9 cellular contexts compared by ENCODE assay signal in the genomic region with DNA sequence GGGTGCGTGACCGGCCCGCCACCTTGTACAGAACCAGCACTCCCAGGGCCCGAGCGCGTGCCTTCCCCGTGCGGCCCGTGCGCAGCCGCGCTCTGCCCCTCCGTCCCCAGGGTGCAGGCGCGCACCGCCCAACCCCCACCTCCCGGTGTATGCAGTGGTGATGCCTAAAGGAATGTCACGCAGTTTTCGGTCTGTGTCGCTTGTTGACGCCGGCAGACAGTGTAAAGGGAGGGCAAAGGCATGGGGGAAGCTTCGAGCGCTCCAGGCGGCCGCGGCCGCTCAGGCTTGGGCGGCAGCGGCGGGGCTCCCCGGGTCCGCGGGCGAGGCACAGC. TPM values are rescaled to one million over a fixed set of nuclear protein-coding genes. Genes with fewer than 3 reads are reported as not detected.
A peak's percentile ranks its signal among the peaks of the same experiment; 100 is the strongest.
DNase-seq lines count a peak whose midpoint lies in the region; ATAC-seq and TF ChIP-seq lines count a peak whose summit lies in the region.
"Had no signal": no experiment of that assay in that cellular context is flagged by ENCODE, and none has a peak within 500 bp of the region (broad histone marks: within the 10 kb centered on the region; RNA-seq: fewer than 3 reads in every experiment).

No MANE protein-coding gene starts in this region.

- H3K27ac Mint-ChIP-seq in CD8-positive, alpha-beta memory T cell, result no peak overlapping the region

- TF ChIP-seq RAD21 in Ishikawa (IDR thresholded peaks at IDR 0.05; ENCODE audit: low read depth) (no peak), neural cell (conservative IDR thresholded peaks at IDR 0.05) (no peak)

- no peak for ATAC-seq in GM19324 (IDR thresholded peaks at IDR 0.05; ENCODE audit: low FRiP score, unreplicated experiment)
- ATAC-seq in HG02981 (IDR thresholded peaks at IDR 0.05; ENCODE audit: unreplicated experiment), result no peak
- no peak for ATAC-seq in HG03520 (IDR thresholded peaks at IDR 0.05; ENCODE audit: unreplicated experiment)

- no peaks in the 10 kb centered on the region for H3K36me3 ChIP-seq in CD8-positive, alpha-beta memory T cell (ENCODE audit: insufficient read depth, low read length)
- H3K36me3 ChIP-seq in neural cell (ENCODE audit: insufficient read depth, low read length), result no peaks in the 10 kb centered on the region

- H2AFZ ChIP-seq in neural cell (ENCODE audit: low read depth, low read length), result no peak overlapping the region

- no peaks in the 10 kb centered on the region for H3F3A ChIP-seq in neural cell (ENCODE audit: insufficient read depth, low read length, poor library complexity, severe bottlenecking)

- no peak overlapping the region for H3K27ac ChIP-seq in CD8-positive, alpha-beta memory T cell (ENCODE audit: low read depth, low read length)
- peak overlapping the region; percentile 71 for H3K27ac ChIP-seq in neural cell (ENCODE audit: low read length)

- no peak overlapping the region for H3K4me2 ChIP-seq in neural cell (ENCODE audit: low read length)

- no peaks in the 10 kb centered on the region for H3K4me1 ChIP-seq in CD8-positive, alpha-beta memory T cell (ENCODE audit: insufficient read depth, low read length)

- H3K9me2 ChIP-seq in neural cell (ENCODE audit: insufficient read depth, low read length), result no peaks in the 10 kb centered on the region

- no peak for TF ChIP-seq EP300 in Ishikawa (IDR thresholded peaks at IDR 0.05; ENCODE audit: borderline replicate concordance)
- TF ChIP-seq EP300 in neural cell (conservative IDR thresholded peaks at IDR 0.05; ENCODE audit: poor library complexity, severe bottlenecking), result no peak

- peaks cover 32% of the 10 kb centered on the region for H3K27me3 ChIP-seq in CD8-positive, alpha-beta memory T cell (ENCODE audit: insufficient read depth, low read length, poor library complexity, severe bottlenecking)
- H3K27me3 ChIP-seq in neural cell (ENCODE audit: insufficient read depth, low read depth, low read length), result peaks cover 47% of the 10 kb centered on the region

- no peaks in the 10 kb centered on the region for H3K36me3 Mint-ChIP-seq in CD8-positive, alpha-beta memory T cell

- no peak overlapping the region for H3K4me3 ChIP-seq in CD8-positive, alpha-beta memory T cell (ENCODE audit: low read length)
- H3K4me3 ChIP-seq in neural cell (ENCODE audit: low read length), result peak overlapping the region; percentile 78

- peaks cover 0 to 12% (median 0%) of the 10 kb centered on the region in 3 donors for H3K4me1 Mint-ChIP-seq in CD8-positive, alpha-beta memory T cell

- CTCF ChIA-PET in CD8-positive, alpha-beta memory T cell (lab: Charles Lee), result no interaction called here

- no peaks in the 10 kb centered on the region for H3K79me2 ChIP-seq in neural cell (replicated peaks; ENCODE audit: insufficient read depth, low read length)

- DNase-seq in CD8-positive, alpha-beta memory T cell, result no peak
- DNase-seq in dermis blood vessel endothelial cell (peak; percentile 9), epidermal melanocyte (ENCODE audit: insufficient read length, low spot score) (no peak)

- no peak for TF ChIP-seq CTCF in neural cell (IDR thresholded peaks at IDR 0.05; ENCODE audit: poor library complexity, severe bottlenecking)

- peak overlapping the region; percentile 82 for H3K9ac ChIP-seq in neural cell (ENCODE audit: low read length)

- peaks cover 17 to 25% of the 10 kb centered on the region in 2 donors for H3K27me3 Mint-ChIP-seq in CD8-positive, alpha-beta memory T cell

- H3K9me3 ChIP-seq in CD8-positive, alpha-beta memory T cell (ENCODE audit: low read length), result no peaks in the 10 kb centered on the region
- H3K9me3 ChIP-seq in neural cell (ENCODE audit: low read length), result no peaks in the 10 kb centered on the region

- no peaks in the 10 kb centered on the region for H4K20me1 ChIP-seq in neural cell (ENCODE audit: insufficient read depth)

- POLR2A ChIA-PET in CD8-positive, alpha-beta memory T cell (lab: Charles Lee), result no interaction called here

- H3K9me3 Mint-ChIP-seq in CD8-positive, alpha-beta memory T cell, result peaks cover 0 to 1% (median 0%) of the 10 kb centered on the region in 5 donors

- peak overlapping the region in 4 of 7 donors; percentile 24 to 78 (median 44) for H3K4me3 Mint-ChIP-seq in CD8-positive, alpha-beta memory T cell

TF ChIP-seq in Ishikawa, 13 proteins besides CTCF, POLR2A, EP300 and RAD21 (continues in another document):
- TF ChIP-seq, protein P1, sequence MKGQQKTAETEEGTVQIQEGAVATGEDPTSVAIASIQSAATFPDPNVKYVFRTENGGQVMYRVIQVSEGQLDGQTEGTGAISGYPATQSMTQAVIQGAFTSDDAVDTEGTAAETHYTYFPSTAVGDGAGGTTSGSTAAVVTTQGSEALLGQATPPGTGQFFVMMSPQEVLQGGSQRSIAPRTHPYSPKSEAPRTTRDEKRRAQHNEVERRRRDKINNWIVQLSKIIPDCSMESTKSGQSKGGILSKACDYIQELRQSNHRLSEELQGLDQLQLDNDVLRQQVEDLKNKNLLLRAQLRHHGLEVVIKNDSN (IDR thresholded peaks at IDR 0.05), result no peak
- no peak for TF ChIP-seq NFIC (IDR thresholded peaks at IDR 0.05)
- TF ChIP-seq, protein P2, sequence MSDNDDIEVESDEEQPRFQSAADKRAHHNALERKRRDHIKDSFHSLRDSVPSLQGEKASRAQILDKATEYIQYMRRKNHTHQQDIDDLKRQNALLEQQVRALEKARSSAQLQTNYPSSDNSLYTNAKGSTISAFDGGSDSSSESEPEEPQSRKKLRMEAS (IDR thresholded peaks at IDR 0.05), result peak; percentile 64
- TF ChIP-seq CEBPB (IDR thresholded peaks at IDR 0.05), result no peak
- TF ChIP-seq TAF1 (IDR thresholded peaks at IDR 0.05; ENCODE audit: low read depth), result no peak
- no peak for TF ChIP-seq YY1 (IDR thresholded peaks at IDR 0.05; ENCODE audit: low read depth)
- no peak for TF ChIP-seq FOXM1 (IDR thresholded peaks at IDR 0.05; ENCODE audit: borderline replicate concordance, low read depth)
- no peak for TF ChIP-seq CREB1 (IDR thresholded peaks at IDR 0.05; ENCODE audit: low read depth)

TF ChIP-seq in neural cell, 6 proteins besides CTCF, POLR2A, EP300 and RAD21:
- no peak for TF ChIP-seq SMC3 (conservative IDR thresholded peaks at IDR 0.05; ENCODE audit: poor library complexity)
- TF ChIP-seq, protein P3, sequence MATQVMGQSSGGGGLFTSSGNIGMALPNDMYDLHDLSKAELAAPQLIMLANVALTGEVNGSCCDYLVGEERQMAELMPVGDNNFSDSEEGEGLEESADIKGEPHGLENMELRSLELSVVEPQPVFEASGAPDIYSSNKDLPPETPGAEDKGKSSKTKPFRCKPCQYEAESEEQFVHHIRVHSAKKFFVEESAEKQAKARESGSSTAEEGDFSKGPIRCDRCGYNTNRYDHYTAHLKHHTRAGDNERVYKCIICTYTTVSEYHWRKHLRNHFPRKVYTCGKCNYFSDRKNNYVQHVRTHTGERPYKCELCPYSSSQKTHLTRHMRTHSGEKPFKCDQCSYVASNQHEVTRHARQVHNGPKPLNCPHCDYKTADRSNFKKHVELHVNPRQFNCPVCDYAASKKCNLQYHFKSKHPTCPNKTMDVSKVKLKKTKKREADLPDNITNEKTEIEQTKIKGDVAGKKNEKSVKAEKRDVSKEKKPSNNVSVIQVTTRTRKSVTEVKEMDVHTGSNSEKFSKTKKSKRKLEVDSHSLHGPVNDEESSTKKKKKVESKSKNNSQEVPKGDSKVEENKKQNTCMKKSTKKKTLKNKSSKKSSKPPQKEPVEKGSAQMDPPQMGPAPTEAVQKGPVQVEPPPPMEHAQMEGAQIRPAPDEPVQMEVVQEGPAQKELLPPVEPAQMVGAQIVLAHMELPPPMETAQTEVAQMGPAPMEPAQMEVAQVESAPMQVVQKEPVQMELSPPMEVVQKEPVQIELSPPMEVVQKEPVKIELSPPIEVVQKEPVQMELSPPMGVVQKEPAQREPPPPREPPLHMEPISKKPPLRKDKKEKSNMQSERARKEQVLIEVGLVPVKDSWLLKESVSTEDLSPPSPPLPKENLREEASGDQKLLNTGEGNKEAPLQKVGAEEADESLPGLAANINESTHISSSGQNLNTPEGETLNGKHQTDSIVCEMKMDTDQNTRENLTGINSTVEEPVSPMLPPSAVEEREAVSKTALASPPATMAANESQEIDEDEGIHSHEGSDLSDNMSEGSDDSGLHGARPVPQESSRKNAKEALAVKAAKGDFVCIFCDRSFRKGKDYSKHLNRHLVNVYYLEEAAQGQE (IDR thresholded peaks at IDR 0.05; ENCODE audit: borderline replicate concordance), result no peak
- no peak for TF ChIP-seq TAF1 (IDR thresholded peaks at IDR 0.05; ENCODE audit: low read depth)
- no peak for TF ChIP-seq MXI1 (conservative IDR thresholded peaks at IDR 0.05; ENCODE audit: poor library complexity, severe bottlenecking)
- TF ChIP-seq POLR2AphosphoS5 (IDR thresholded peaks at IDR 0.05), result no peak
- no peak for TF ChIP-seq EZH2 (IDR thresholded peaks at IDR 0.05; ENCODE audit: borderline replicate concordance, insufficient read depth, low read length, poor library complexity, severe bottlenecking)

RNA-seq across cellular contexts. Expression of a gene that starts 1.3 kb away (rescaled TPM):
- not detected for total RNA-seq in CD8-positive, alpha-beta memory T cell
- polyA plus RNA-seq in CD8-positive, alpha-beta memory T cell, result not detected
- not detected in 2 replicates for total RNA-seq in dermis blood vessel endothelial cell
- polyA plus RNA-seq in neural cell, result 2.2 and 3.2 TPM in 2 replicates
- polyA minus RNA-seq in neural cell, result 3.7 and 3.9 TPM in 2 replicates
- total RNA-seq: glomerular endothelial cell had no signal

RNA-seq across cellular contexts. Expression of a gene that starts 3.3 kb away (rescaled TPM):
- total RNA-seq in CD8-positive, alpha-beta memory T cell, result not detected
- polyA plus RNA-seq in CD8-positive, alpha-beta memory T cell, result not detected
- not detected in 2 replicates for total RNA-seq in dermis blood vessel endothelial cell
- not detected in 2 replicates for polyA plus RNA-seq in neural cell
- polyA minus RNA-seq in neural cell, result not detected in 2 replicates
- total RNA-seq: glomerular endothelial cell had no signal

RNA-seq across cellular contexts. Expression of a gene that starts 19.8 kb away (rescaled TPM):
- 10 to 100 TPM; 50.2 to 57.0 TPM for total RNA-seq in CD8-positive, alpha-beta memory T cell
- 5.4 TPM for polyA plus RNA-seq in CD8-positive, alpha-beta memory T cell
- total RNA-seq in dermis blood vessel endothelial cell, result 23.1 and 33.6 TPM in 2 replicates
- polyA plus RNA-seq in neural cell, result 38.1 and 47.2 TPM in 2 replicates
- polyA minus RNA-seq in neural cell, result 30.6 and 42.4 TPM in 2 replicates

RNA-seq across cellular contexts. Expression of a gene that starts 19.9 kb away (rescaled TPM):
- total RNA-seq in CD8-positive, alpha-beta memory T cell, result 100 to 1,000 TPM; 114 to 118 TPM
- polyA plus RNA-seq in CD8-positive, alpha-beta memory T cell, result 138 TPM
- total RNA-seq in dermis blood vessel endothelial cell, result 112 and 128 TPM in 2 replicates
- 170 and 195 TPM in 2 replicates for polyA plus RNA-seq in neural cell
- polyA minus RNA-seq in neural cell, result 51.7 and 63.3 TPM in 2 replicates

RNA-seq across cellular contexts. Expression of a gene that starts 29.6 kb away (rescaled TPM):
- total RNA-seq in CD8-positive, alpha-beta memory T cell, result not detected
- not detected for polyA plus RNA-seq in CD8-positive, alpha-beta memory T cell
- total RNA-seq in dermis blood vessel endothelial cell, result 0.05 and 0.17 TPM in 2 replicates
- polyA plus RNA-seq in neural cell, result 0.58 and 0.68 TPM in 2 replicates
- 1.9 and 2.8 TPM in 2 replicates for polyA minus RNA-seq in neural cell
- total RNA-seq: glomerular endothelial cell had no signal
